In the genomic region with DNA sequence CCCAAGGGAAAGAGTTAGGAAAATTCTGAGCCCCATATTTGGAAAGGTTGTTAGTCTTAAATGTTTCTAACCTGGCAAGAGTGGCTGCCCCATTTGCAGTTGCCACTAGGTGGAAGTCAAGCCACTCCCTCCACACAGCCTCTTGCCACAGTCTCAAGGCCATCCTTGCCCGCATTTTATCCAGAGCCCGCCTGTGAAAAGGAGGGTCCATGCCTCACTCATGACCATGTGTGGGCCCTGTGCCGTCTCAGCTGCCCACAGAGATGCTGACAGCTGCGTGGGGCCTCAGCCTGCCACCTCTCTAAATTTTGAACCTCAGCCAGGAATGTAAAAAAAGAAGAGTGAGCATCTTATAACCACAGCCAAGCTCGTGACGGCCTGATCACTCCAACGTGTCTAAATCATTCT, we compare ENCODE assay signal across 10 cellular contexts.
DNase-seq lines count a peak whose midpoint lies in the region; ATAC-seq, FAIRE-seq and TF ChIP-seq lines count a peak whose summit lies in the region.
"Had no signal": no experiment of that assay in that cellular context is flagged by ENCODE, and none has a peak within 500 bp of the region (broad histone marks: within the 10 kb centered on the region; RNA-seq: fewer than 3 reads in every experiment).

No MANE protein-coding gene starts in this region.

- H3K4me1 ChIP-seq in foreskin keratinocyte = no peaks in the 10 kb centered on the region
- H3K4me1 ChIP-seq in upper lobe of right lung = no peaks in the 10 kb centered on the region

- peak; percentile 85 for TF ChIP-seq CTCF in foreskin keratinocyte (conservative IDR thresholded peaks at IDR 0.05)
- peak; percentile 37 for TF ChIP-seq CTCF in upper lobe of right lung (IDR thresholded peaks at IDR 0.05)

- H3K27me3 ChIP-seq in foreskin keratinocyte (peaks cover 2% of the 10 kb centered on the region), upper lobe of right lung (no peaks in the 10 kb centered on the region)

- ATAC-seq in GM21528 (IDR thresholded peaks at IDR 0.05; ENCODE audit: low FRiP score, unreplicated experiment) = peak; percentile 83
- ATAC-seq in HG03565 (IDR thresholded peaks at IDR 0.05; ENCODE audit: unreplicated experiment) = peak; percentile 76
- ATAC-seq in foreskin keratinocyte = peak; percentile 93
- ATAC-seq in upper lobe of right lung = peak; percentile 84

- H3K27ac Mint-ChIP-seq in activated T-helper 1 cell treated with anti-CD3 and anti-CD28 coated beads, Interleukin-12 subunit alpha, Interleukin-12 subunit beta, Interleukin-2, Interleukin-4 antibody, amounts not matched to agents 30 ng/mL and 10 ng/mL and 1 ng/mL, durations not matched to agents 14 hours and 24 hours and 36 hours = no peak overlapping the region
- H3K27ac Mint-ChIP-seq: activated naive CD4-positive, alpha-beta T cell treated with anti-CD3 and anti-CD28 coated beads, Interleukin-2, amount 50 U/mL, for 24 hours; B cell had no signal

- no peaks in the 10 kb centered on the region for H3K9me3 Mint-ChIP-seq in activated T-helper 1 cell treated with anti-CD3 and anti-CD28 coated beads, Interleukin-12 subunit alpha, Interleukin-12 subunit beta, Interleukin-2, Interleukin-4 antibody, amounts not matched to agents 30 ng/mL and 10 ng/mL and 1 ng/mL, durations not matched to agents 14 hours and 24 hours and 36 hours
- H3K9me3 Mint-ChIP-seq: activated naive CD4-positive, alpha-beta T cell treated with anti-CD3 and anti-CD28 coated beads, Interleukin-2, amount 50 U/mL, for 24 hours had no signal

- H3K27ac ChIP-seq in foreskin keratinocyte = no peak overlapping the region
- no peak overlapping the region for H3K27ac ChIP-seq in upper lobe of right lung

- no peaks in the 10 kb centered on the region for H3K36me3 Mint-ChIP-seq in activated T-helper 1 cell treated with anti-CD3 and anti-CD28 coated beads, Interleukin-12 subunit alpha, Interleukin-12 subunit beta, Interleukin-2, Interleukin-4 antibody, amounts not matched to agents 30 ng/mL and 10 ng/mL and 1 ng/mL, durations not matched to agents 14 hours and 24 hours and 36 hours (ENCODE audit: low read depth)
- H3K36me3 Mint-ChIP-seq: activated naive CD4-positive, alpha-beta T cell treated with anti-CD3 and anti-CD28 coated beads, Interleukin-2, amount 50 U/mL, for 24 hours had no signal

- no peak overlapping the region for H3K4me3 ChIP-seq in upper lobe of right lung

- H3K9me3 ChIP-seq in upper lobe of right lung = no peaks in the 10 kb centered on the region

- intact Hi-C loops in upper lobe of right lung (cut with DNase I) = no loop called here
- intact Hi-C loops in activated T-helper 1 cell treated with anti-CD3 and anti-CD28 coated beads, Interleukin-12 subunit alpha, Interleukin-12 subunit beta, Interleukin-2, Interleukin-4 antibody, amounts not matched to agents 30 ng/mL and 10 ng/mL and 1 ng/mL, durations not matched to agents 14 hours and 24 hours and 36 hours (cut with micrococcal nuclease) = no loop called here

- H3K27me3 Mint-ChIP-seq in activated T-helper 1 cell treated with anti-CD3 and anti-CD28 coated beads, Interleukin-12 subunit alpha, Interleukin-12 subunit beta, Interleukin-2, Interleukin-4 antibody, amounts not matched to agents 30 ng/mL and 10 ng/mL and 1 ng/mL, durations not matched to agents 14 hours and 24 hours and 36 hours (ENCODE audit: insufficient read depth) = no peaks in the 10 kb centered on the region

- no peaks in the 10 kb centered on the region for H3K4me1 Mint-ChIP-seq in activated T-helper 1 cell treated with anti-CD3 and anti-CD28 coated beads, Interleukin-12 subunit alpha, Interleukin-12 subunit beta, Interleukin-2, Interleukin-4 antibody, amounts not matched to agents 30 ng/mL and 10 ng/mL and 1 ng/mL, durations not matched to agents 14 hours and 24 hours and 36 hours (ENCODE audit: low read depth)
- H3K4me1 Mint-ChIP-seq: activated naive CD4-positive, alpha-beta T cell treated with anti-CD3 and anti-CD28 coated beads, Interleukin-2, amount 50 U/mL, for 24 hours; B cell had no signal

- H3K36me3 ChIP-seq in upper lobe of right lung = no peaks in the 10 kb centered on the region

- H3K4me3 Mint-ChIP-seq in activated T-helper 1 cell treated with anti-CD3 and anti-CD28 coated beads, Interleukin-12 subunit alpha, Interleukin-12 subunit beta, Interleukin-2, Interleukin-4 antibody, amounts not matched to agents 30 ng/mL and 10 ng/mL and 1 ng/mL, durations not matched to agents 14 hours and 24 hours and 36 hours = no peak overlapping the region
- H3K4me3 Mint-ChIP-seq: activated naive CD4-positive, alpha-beta T cell treated with anti-CD3 and anti-CD28 coated beads, Interleukin-2, amount 50 U/mL, for 24 hours; B cell had no signal

- DNase-seq in NCI-H345 (lab: John Stamatoyannopoulos, UW) (peak; percentile 10), NCI-H345 treated with DMSO at 0.1 percent for 48 hours (lab: John Stamatoyannopoulos, UW; ENCODE audit: unreplicated experiment) (no peak), RCC 7860 (ENCODE audit: low spot score) (peak; percentile 14), foreskin keratinocyte (peak in 1 of 2 donors; percentile 42), upper lobe of right lung (peak; percentile 61)
- no peak for DNase-seq in activated T-helper 1 cell treated with anti-CD3 and anti-CD28 coated beads, Interleukin-12 subunit alpha, Interleukin-12 subunit beta, Interleukin-2, Interleukin-4 antibody, amounts not matched to agents 30 ng/mL and 10 ng/mL and 1 ng/mL, durations not matched to agents 14 hours and 24 hours and 36 hours (ENCODE audit: low spot score)

- no peak for FAIRE-seq in RCC 7860 (lab: Jason Lieb, UNC)

Comparison
In these comparisons a context has a peak if more than half of its experiments do, and no peak if none do; other contexts are left out.
1. DNase-seq: peak in NCI-H345 (single experiment), RCC 7860 (single experiment) and upper lobe of right lung (single experiment); none in NCI-H345 treated with DMSO at 0.1 percent for 48 hours (single experiment) and activated T-helper 1 cell treated with anti-CD3 and anti-CD28 coated beads, Interleukin-12 subunit alpha, Interleukin-12 subunit beta, Interleukin-2, Interleukin-4 antibody, amounts not matched to agents 30 ng/mL and 10 ng/mL and 1 ng/mL, durations not matched to agents 14 hours and 24 hours and 36 hours (single experiment).
2. Peak in every context shown above with its lines, with median percentiles within 50 percentile points of each other: ATAC-seq.